In the genomic region with DNA sequence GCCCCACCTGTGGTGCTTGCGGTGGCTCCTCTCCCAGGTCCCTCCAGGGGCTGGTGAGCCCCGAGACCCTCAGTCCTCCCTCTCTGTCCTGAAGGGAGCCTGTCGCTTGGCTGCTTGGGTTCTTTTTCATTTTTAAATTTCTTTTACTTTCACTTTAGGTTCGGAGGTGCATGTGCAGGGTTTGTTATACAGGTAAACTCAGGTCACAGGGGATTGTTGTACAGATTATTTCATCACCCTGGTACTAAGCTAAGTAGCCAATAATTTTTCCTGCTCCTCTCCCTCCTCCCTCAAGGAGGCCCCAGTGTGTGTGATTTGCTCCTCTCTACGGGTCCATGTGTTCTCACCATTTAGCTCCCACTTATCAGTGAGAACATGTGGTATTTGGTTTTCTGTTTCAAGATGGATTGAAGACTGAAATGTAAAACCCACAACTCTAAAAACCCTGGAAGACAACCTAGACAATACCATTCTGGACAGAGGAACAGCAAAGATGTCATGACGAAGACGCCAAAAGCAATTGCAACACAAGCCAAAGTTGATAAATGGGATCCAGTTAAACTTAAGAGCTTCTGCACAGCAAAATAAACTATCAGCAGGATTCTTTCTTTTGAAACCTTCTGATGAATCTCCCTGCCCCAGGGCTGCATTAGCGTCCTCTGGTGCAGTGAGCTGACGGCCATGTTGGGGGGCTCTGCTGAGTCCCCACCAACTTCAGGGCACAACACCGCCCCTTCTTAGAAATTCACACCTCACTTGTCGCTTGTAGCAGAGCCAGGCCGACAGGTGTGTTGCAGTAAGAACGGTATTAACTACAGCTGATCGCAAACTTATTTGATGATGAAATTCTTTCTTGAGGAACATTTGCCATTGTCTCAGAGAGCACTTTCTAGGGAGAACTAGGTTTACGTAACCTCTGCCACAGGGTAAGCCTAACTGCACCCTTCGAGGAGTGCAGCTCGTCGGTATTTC, we compare ENCODE assay signal across 19 cellular contexts.
DNase-seq lines count a peak whose midpoint lies in the region; ATAC-seq, FAIRE-seq and TF ChIP-seq lines count a peak whose summit lies in the region.
"Had no signal": no experiment of that assay in that cellular context is flagged by ENCODE, and none has a peak within 500 bp of the region (broad histone marks: within the 10 kb centered on the region; RNA-seq: fewer than 3 reads in every experiment).

No MANE protein-coding gene starts in this region.

- H3K27ac ChIP-seq in CD4-positive, CD25-positive, alpha-beta regulatory T cell (ENCODE audit: insufficient read depth, low read length, poor library complexity, severe bottlenecking): no peak overlapping the region
- H3K27ac ChIP-seq: breast epithelium, left ventricle myocardium inferior, Peyer's patch had no signal

- no TSS peak for BruUV-seq in Caco-2 (replicated peaks; lab: Mats Ljungman, UMichigan)

- H3K4me3 ChIP-seq in CD4-positive, CD25-positive, alpha-beta regulatory T cell (ENCODE audit: low read depth, low read length): no peak overlapping the region
- no peak overlapping the region for H3K4me3 ChIP-seq in Caco-2 (ENCODE audit: low read depth, low read length)
- H3K4me3 ChIP-seq: breast epithelium, left ventricle myocardium inferior, Peyer's patch had no signal

- peaks cover under 1 to 13% (median 7%) of the 10 kb centered on the region in 4 donors for H3K4me1 Mint-ChIP-seq in CD4-positive, CD25-positive, alpha-beta regulatory T cell
- peaks cover 9% of the 10 kb centered on the region for H3K4me1 Mint-ChIP-seq in central memory CD8-positive, alpha-beta T cell
- H3K4me1 Mint-ChIP-seq in nephron progenitor cell (peaks cover 13% of the 10 kb centered on the region), Caco-2 (ENCODE audit: low read depth, unreplicated experiment) (no peaks in the 10 kb centered on the region)

- no peak overlapping the region for H3K4me3 Mint-ChIP-seq in CD4-positive, CD25-positive, alpha-beta regulatory T cell
- peak overlapping the region; percentile 14 for H3K4me3 Mint-ChIP-seq in central memory CD8-positive, alpha-beta T cell
- no peak overlapping the region for H3K4me3 Mint-ChIP-seq in nephron progenitor cell
- H3K4me3 Mint-ChIP-seq in Caco-2 (ENCODE audit: unreplicated experiment): no peak overlapping the region
- H3K4me3 Mint-ChIP-seq: activated naive CD8-positive, alpha-beta T cell treated with anti-CD3 and anti-CD28 coated beads, Interleukin-2, amount 50 U/mL, for 24 hours; B cell; stimulated activated naive CD8-positive, alpha-beta T cell treated with anti-CD3 and anti-CD28 coated beads, Interleukin-15, amount 100 ng/mL, for 72 hours had no signal

- H3K36me3 Mint-ChIP-seq in CD4-positive, CD25-positive, alpha-beta regulatory T cell: peaks cover 52% of the 10 kb centered on the region
- peaks cover 33% of the 10 kb centered on the region for H3K36me3 Mint-ChIP-seq in central memory CD8-positive, alpha-beta T cell (ENCODE audit: insufficient read depth)
- H3K36me3 Mint-ChIP-seq in nephron progenitor cell (ENCODE audit: low read depth) (peaks cover 20% of the 10 kb centered on the region), Caco-2 (ENCODE audit: insufficient read depth, unreplicated experiment) (peaks cover 10% of the 10 kb centered on the region)

- FAIRE-seq in D721Med (lab: Jason Lieb, UNC) (peak; percentile 82), GM19239 (lab: Jason Lieb, UNC) (no peak)

- no peaks in the 10 kb centered on the region for H3K27me3 ChIP-seq in CD4-positive, CD25-positive, alpha-beta regulatory T cell (ENCODE audit: control insufficient read depth, insufficient read depth, low read length)
- H3K27me3 ChIP-seq in Caco-2 (replicated peaks; ENCODE audit: control insufficient read depth, insufficient read depth, low read length): no peaks in the 10 kb centered on the region
- H3K27me3 ChIP-seq: breast epithelium, Peyer's patch had no signal

- no peak for ATAC-seq in CD4-positive, CD25-positive, alpha-beta regulatory T cell (ENCODE audit: low read depth in 2 of 2)
- ATAC-seq in central memory CD8-positive, alpha-beta T cell (replicated peaks; ENCODE audit: extremely low read depth, poor library complexity, severe bottlenecking): no peak
- no peak for ATAC-seq in GM21737 (IDR thresholded peaks at IDR 0.05; ENCODE audit: unreplicated experiment)
- ATAC-seq: activated naive CD8-positive, alpha-beta T cell treated with anti-CD3 and anti-CD28 coated beads, Interleukin-2, amount 50 U/mL, for 24 hours; stimulated activated naive CD8-positive, alpha-beta T cell treated with anti-CD3 and anti-CD28 coated beads, Interleukin-15, amount 100 ng/mL, for 72 hours had no signal

- intact Hi-C loops in Caco-2 (cut with micrococcal nuclease; ENCODE audit: unreplicated experiment): no loop called here

- peaks cover 65% of the 10 kb centered on the region for H3K36me3 ChIP-seq in CD4-positive, CD25-positive, alpha-beta regulatory T cell (ENCODE audit: control insufficient read depth, insufficient read depth, low read length)
- no peaks in the 10 kb centered on the region for H3K36me3 ChIP-seq in Caco-2 (ENCODE audit: control insufficient read depth, insufficient read depth, low read length)
- H3K36me3 ChIP-seq: breast epithelium had no signal

- TF ChIP-seq CTCF in D721Med (IDR thresholded peaks at IDR 0.05; ENCODE audit: insufficient read depth, missing control alignments) (no peak), nephron progenitor cell (IDR thresholded peaks at IDR 0.05) (no peak), Caco-2 (IDR thresholded peaks at IDR 0.05; ENCODE audit: insufficient read depth in 1 of 2, low read depth in 1 of 2, low read length in 1 of 2, severe bottlenecking in 1 of 2, unreplicated experiment in 1 of 2) (no peak)

- DNase-seq in CD4-positive, CD25-positive, alpha-beta regulatory T cell: no peak
- no peak for DNase-seq in D721Med (ENCODE audit: insufficient read length, low spot score)
- no peak for DNase-seq in central memory CD8-positive, alpha-beta T cell (ENCODE audit: low spot score in 2 of 2)
- DNase-seq in nephron progenitor cell: no peak
- no peak for DNase-seq in GM19239 (ENCODE audit: insufficient read length, low spot score)
- DNase-seq in Caco-2: no peak
- DNase-seq: activated CD4-positive, alpha-beta T cell treated with anti-CD3 and anti-CD28 coated beads for 48 hours; activated naive CD8-positive, alpha-beta T cell treated with anti-CD3 and anti-CD28 coated beads, Interleukin-2, amount 50 U/mL, for 24 hours; activated T-cell treated with anti-CD3 and anti-CD28 coated beads, Interleukin-2, amount 50 U/mL, for 1 hour; GDM1; Karpas-422; left ventricle myocardium inferior; NCI-H1417; Peyer's patch; stimulated activated CD4-positive, alpha-beta T cell treated with anti-CD3 and anti-CD28 coated beads, Interleukin-1b, Interleukin-23, amount 100 ng/mL, for 48 hours; stimulated activated naive CD8-positive, alpha-beta T cell treated with anti-CD3 and anti-CD28 coated beads, Interleukin-15, amount 100 ng/mL, for 72 hours had no signal

- no peaks in the 10 kb centered on the region for H3K9me3 ChIP-seq in CD4-positive, CD25-positive, alpha-beta regulatory T cell (ENCODE audit: control insufficient read depth in 2 of 2, low read length in 2 of 2)
- H3K9me3 ChIP-seq in Caco-2: no peaks in the 10 kb centered on the region
- H3K9me3 ChIP-seq: breast epithelium, left ventricle myocardium inferior, Peyer's patch had no signal

- H3K9me3 Mint-ChIP-seq in CD4-positive, CD25-positive, alpha-beta regulatory T cell: peaks cover 0 to 2% (median 0%) of the 10 kb centered on the region in 7 donors
- H3K9me3 Mint-ChIP-seq in central memory CD8-positive, alpha-beta T cell: no peaks in the 10 kb centered on the region
- H3K9me3 Mint-ChIP-seq in nephron progenitor cell (peaks cover 19% of the 10 kb centered on the region), Caco-2 (ENCODE audit: unreplicated experiment) (no peaks in the 10 kb centered on the region)
- H3K9me3 Mint-ChIP-seq: activated naive CD8-positive, alpha-beta T cell treated with anti-CD3 and anti-CD28 coated beads, Interleukin-2, amount 50 U/mL, for 24 hours; stimulated activated naive CD8-positive, alpha-beta T cell treated with anti-CD3 and anti-CD28 coated beads, Interleukin-15, amount 100 ng/mL, for 72 hours had no signal

- H3K27ac Mint-ChIP-seq in CD4-positive, CD25-positive, alpha-beta regulatory T cell: peak overlapping the region in 2 of 3 donors; percentile 15 to 33
- H3K27ac Mint-ChIP-seq in central memory CD8-positive, alpha-beta T cell (ENCODE audit: low read depth): no peak overlapping the region
- H3K27ac Mint-ChIP-seq in nephron progenitor cell (peak overlapping the region; percentile 8), Caco-2 (ENCODE audit: unreplicated experiment) (no peak overlapping the region)
- H3K27ac Mint-ChIP-seq: activated naive CD8-positive, alpha-beta T cell treated with anti-CD3 and anti-CD28 coated beads, Interleukin-2, amount 50 U/mL, for 24 hours had no signal

- H3K4me1 ChIP-seq in CD4-positive, CD25-positive, alpha-beta regulatory T cell (ENCODE audit: control insufficient read depth, insufficient read depth, low read length, poor library complexity, severe bottlenecking): no peaks in the 10 kb centered on the region
- H3K4me1 ChIP-seq in Caco-2: no peaks in the 10 kb centered on the region
- H3K4me1 ChIP-seq: Peyer's patch had no signal

- H3K27me3 Mint-ChIP-seq in CD4-positive, CD25-positive, alpha-beta regulatory T cell: no peaks in the 10 kb centered on the region
- H3K27me3 Mint-ChIP-seq in central memory CD8-positive, alpha-beta T cell: no peaks in the 10 kb centered on the region
- H3K27me3 Mint-ChIP-seq in nephron progenitor cell (ENCODE audit: low read depth, poor library complexity): no peaks in the 10 kb centered on the region
- no peaks in the 10 kb centered on the region for H3K27me3 Mint-ChIP-seq in Caco-2 (ENCODE audit: insufficient read depth, unreplicated experiment)
- H3K27me3 Mint-ChIP-seq: activated naive CD8-positive, alpha-beta T cell treated with anti-CD3 and anti-CD28 coated beads, Interleukin-2, amount 50 U/mL, for 24 hours; B cell; stimulated activated naive CD8-positive, alpha-beta T cell treated with anti-CD3 and anti-CD28 coated beads, Interleukin-15, amount 100 ng/mL, for 72 hours had no signal

- CTCF ChIA-PET in Caco-2 (lab: Charles Lee): no interaction called here

- POLR2A ChIA-PET in Caco-2 (lab: Charles Lee): no interaction called here

Comparison
In these comparisons a context has a peak if more than half of its experiments do, and no peak if none do; other contexts are left out.
1. H3K27ac Mint-ChIP-seq: peak in CD4-positive, CD25-positive, alpha-beta regulatory T cell (2 of 3) and nephron progenitor cell (single experiment); none in central memory CD8-positive, alpha-beta T cell (single experiment) and Caco-2 (single experiment).